In genomic region chr4:1713452-1713851, GRCh38 we compare ENCODE assay signal across 8 cellular contexts. TPM values are rescaled to one million over a fixed set of nuclear protein-coding genes. Genes with fewer than 3 reads are reported as not detected.
DNase-seq lines count a peak whose midpoint lies in the region; ATAC-seq and TF ChIP-seq lines count a peak whose summit lies in the region.
"Not testable (repeated sequence)": the region's sequence is repeated elsewhere in the genome, so short reads cannot be mapped to it uniquely, and the experiment has no call there.

No MANE protein-coding gene starts in this region.

- H3K9ac ChIP-seq in HUES48 (ENCODE audit: low read depth, low read length) (peak overlapping the region; percentile 93), adipocyte (ENCODE audit: low read length) (peak overlapping the region; percentile 93), iPS-20b (ENCODE audit: low read depth, low read length) (peak overlapping the region; percentile 91; the same call in 1 of the 2 replicates)
- not testable (repeated sequence) for H3K9ac ChIP-seq in neural cell (ENCODE audit: low read length)

- H3K9me2 ChIP-seq in neural cell (ENCODE audit: insufficient read depth, low read length) = not testable (repeated sequence)

- CTCF ChIA-PET in BJ (lab: Yijun Ruan, JAX) = interaction anchor here (1.1 to 13.6 kb wide), 2 partner anchors 9 to 21 kb away, joined by 3 to 152 read pairs; no protein-coding TSS in a partner anchor

- H3K9me3 Mint-ChIP-seq in T-helper 1 cell treated with Interleukin-12 subunit alpha and Interleukin-12 subunit beta and Interleukin-4 antibody, amounts not matched to agents 30 μg/mL and 1 μg/mL, for 36 hours; endothelial cell (ENCODE audit: unreplicated experiment); stimulated activated naive CD8-positive, alpha-beta T cell treated with anti-CD3 and anti-CD28 coated beads, Interleukin-15, amount 100 ng/mL, for 72 hours: not testable (repeated sequence)

- not testable (repeated sequence) for H3F3A ChIP-seq in neural cell (ENCODE audit: insufficient read depth, low read length, poor library complexity, severe bottlenecking)

- peaks cover 23% of the 10 kb centered on the region for H3K79me2 ChIP-seq in neural cell (replicated peaks; ENCODE audit: insufficient read depth, low read length)

- H3K27me3 ChIP-seq in BJ (ENCODE audit: control insufficient read depth, insufficient read depth, low read length); HUES48 (ENCODE audit: control insufficient read depth, insufficient read depth, low read length); adipocyte (replicated peaks; ENCODE audit: control insufficient read depth, insufficient read depth, low read length); iPS-20b (ENCODE audit: insufficient read depth, low read length); neural cell (ENCODE audit: insufficient read depth, low read depth, low read length): not testable (repeated sequence)

- not testable (repeated sequence) for H3K4me1 ChIP-seq in HUES48 (ENCODE audit: control insufficient read depth, insufficient read depth, low read length); iPS-20b (ENCODE audit: insufficient read depth, low read length)
- H3K4me1 ChIP-seq in adipocyte (ENCODE audit: control insufficient read depth, insufficient read depth, low read length) = peaks cover 22% of the 10 kb centered on the region

- H3K27ac ChIP-seq in HUES48 (ENCODE audit: low read depth, low read length) = peak overlapping the region; percentile 95
- not testable (repeated sequence) for H3K27ac ChIP-seq in iPS-20b (ENCODE audit: low read length); neural cell (ENCODE audit: low read length)

- TF ChIP-seq EP300 in neural cell (conservative IDR thresholded peaks at IDR 0.05; ENCODE audit: poor library complexity, severe bottlenecking) = not testable (repeated sequence)

- peaks cover 24% of the 10 kb centered on the region for H3K36me3 Mint-ChIP-seq in T-helper 1 cell treated with Interleukin-12 subunit alpha and Interleukin-12 subunit beta and Interleukin-4 antibody, amounts not matched to agents 30 μg/mL and 1 μg/mL, for 36 hours (ENCODE audit: low read depth)
- peaks cover 11% of the 10 kb centered on the region for H3K36me3 Mint-ChIP-seq in endothelial cell (ENCODE audit: low read depth, unreplicated experiment)

- not testable (repeated sequence) for H2AFZ ChIP-seq in neural cell (ENCODE audit: low read depth, low read length)

- H3K27ac Mint-ChIP-seq in T-helper 1 cell treated with Interleukin-12 subunit alpha and Interleukin-12 subunit beta and Interleukin-4 antibody, amounts not matched to agents 30 μg/mL and 1 μg/mL, for 36 hours = peak overlapping the region; percentile 95
- H3K27ac Mint-ChIP-seq in endothelial cell (ENCODE audit: unreplicated experiment) = not testable (repeated sequence)
- peak overlapping the region; percentile 69 to 98 for H3K27ac Mint-ChIP-seq in stimulated activated naive CD8-positive, alpha-beta T cell treated with anti-CD3 and anti-CD28 coated beads, Interleukin-15, amount 100 ng/mL, for 72 hours

- TF ChIP-seq RAD21 in neural cell (conservative IDR thresholded peaks at IDR 0.05) = not testable (repeated sequence)

- ATAC-seq in stimulated activated naive CD8-positive, alpha-beta T cell treated with anti-CD3 and anti-CD28 coated beads, Interleukin-15, amount 100 ng/mL, for 72 hours = not testable (repeated sequence)

- H3K4me1 Mint-ChIP-seq in T-helper 1 cell treated with Interleukin-12 subunit alpha and Interleukin-12 subunit beta and Interleukin-4 antibody, amounts not matched to agents 30 μg/mL and 1 μg/mL, for 36 hours (ENCODE audit: low read depth) = peaks cover 56% of the 10 kb centered on the region
- peaks cover 17% of the 10 kb centered on the region for H3K4me1 Mint-ChIP-seq in endothelial cell (ENCODE audit: unreplicated experiment)
- H3K4me1 Mint-ChIP-seq in stimulated activated naive CD8-positive, alpha-beta T cell treated with anti-CD3 and anti-CD28 coated beads, Interleukin-15, amount 100 ng/mL, for 72 hours = peaks cover 85% of the 10 kb centered on the region

- not testable (repeated sequence) for H3K9me3 ChIP-seq in HUES48 (ENCODE audit: control insufficient read depth, insufficient read depth, low read length); adipocyte (ENCODE audit: control insufficient read depth, low read length); iPS-20b (ENCODE audit: insufficient read depth, low read depth, low read length); neural cell (ENCODE audit: low read length)

- peak overlapping the region; percentile 99 for H3K4me3 Mint-ChIP-seq in T-helper 1 cell treated with Interleukin-12 subunit alpha and Interleukin-12 subunit beta and Interleukin-4 antibody, amounts not matched to agents 30 μg/mL and 1 μg/mL, for 36 hours
- peak overlapping the region; percentile 94 for H3K4me3 Mint-ChIP-seq in endothelial cell (ENCODE audit: unreplicated experiment)
- H3K4me3 Mint-ChIP-seq in stimulated activated naive CD8-positive, alpha-beta T cell treated with anti-CD3 and anti-CD28 coated beads, Interleukin-15, amount 100 ng/mL, for 72 hours = peak overlapping the region; percentile 99

- POLR2A ChIA-PET in BJ (lab: Charles Lee) = not testable (repeated sequence)

- TF ChIP-seq CTCF in BJ (IDR thresholded peaks at IDR 0.05; ENCODE audit: insufficient read depth, low read depth, low read length); endothelial cell (IDR thresholded peaks at IDR 0.05; ENCODE audit: unreplicated experiment); neural cell (IDR thresholded peaks at IDR 0.05; ENCODE audit: poor library complexity, severe bottlenecking): not testable (repeated sequence)

- not testable (repeated sequence) for H3K27me3 Mint-ChIP-seq in T-helper 1 cell treated with Interleukin-12 subunit alpha and Interleukin-12 subunit beta and Interleukin-4 antibody, amounts not matched to agents 30 μg/mL and 1 μg/mL, for 36 hours (ENCODE audit: low read depth); endothelial cell (ENCODE audit: unreplicated experiment); stimulated activated naive CD8-positive, alpha-beta T cell treated with anti-CD3 and anti-CD28 coated beads, Interleukin-15, amount 100 ng/mL, for 72 hours

- not testable (repeated sequence) for H4K20me1 ChIP-seq in neural cell (ENCODE audit: insufficient read depth)

- H3K4me3 ChIP-seq in BJ (ENCODE audit: low read depth, low read length) = peak overlapping the region; percentile 74
- H3K4me3 ChIP-seq in HUES48 (ENCODE audit: low read depth, low read length) = peak overlapping the region; percentile 86
- peak overlapping the region; percentile 94 for H3K4me3 ChIP-seq in adipocyte (ENCODE audit: low read length)
- peak overlapping the region; percentile 99 for H3K4me3 ChIP-seq in iPS-20b (ENCODE audit: low read length)
- H3K4me3 ChIP-seq in neural cell (ENCODE audit: low read length) = peak overlapping the region; percentile 97

- DNase-seq in BJ (ENCODE audit: low read depth); adipocyte (ENCODE audit: low read depth); endothelial cell (ENCODE audit: low spot score); stimulated activated naive CD8-positive, alpha-beta T cell treated with anti-CD3 and anti-CD28 coated beads, Interleukin-15, amount 100 ng/mL, for 72 hours: not testable (repeated sequence)

- H3K4me2 ChIP-seq in neural cell (ENCODE audit: low read length) = not testable (repeated sequence)

- H3K36me3 ChIP-seq in BJ (ENCODE audit: control insufficient read depth, insufficient read depth, low read length) = peaks cover 19% of the 10 kb centered on the region
- H3K36me3 ChIP-seq in HUES48 (ENCODE audit: control insufficient read depth, insufficient read depth, low read length) = peaks cover 28% of the 10 kb centered on the region
- peaks cover 15% of the 10 kb centered on the region for H3K36me3 ChIP-seq in adipocyte (ENCODE audit: control insufficient read depth, insufficient read depth, low read length, severe bottlenecking)
- peaks cover 18% of the 10 kb centered on the region for H3K36me3 ChIP-seq in iPS-20b (ENCODE audit: insufficient read depth, low read depth, low read length)
- H3K36me3 ChIP-seq in neural cell (ENCODE audit: insufficient read depth, low read length) = not testable (repeated sequence)

RNA-seq across cellular contexts. Expression of gene SLBP, which starts 1.3 kb away (rescaled TPM):
- polyA plus RNA-seq in BJ (2011; rRNA removed) (36.9 and 56.7 TPM in 2 replicates), neural cell (107 and 111 TPM in 2 replicates)
- polyA minus RNA-seq in BJ (2011; rRNA and poly(A)+ RNA removed) = 13.5 and 17.8 TPM in 2 replicates
- total RNA-seq in endothelial cell (ENCODE audit: unreplicated experiment) = 33.2 TPM
- 54.4 and 59.4 TPM in 2 replicates for polyA minus RNA-seq in neural cell

RNA-seq across cellular contexts. Expression of gene TMEM129, which starts 7.7 kb away (rescaled TPM):
- 23.7 and 33.8 TPM in 2 replicates for polyA plus RNA-seq in BJ (2011; rRNA removed)
- 14.7 and 19.5 TPM in 2 replicates for polyA minus RNA-seq in BJ (2011; rRNA and poly(A)+ RNA removed)
- total RNA-seq in endothelial cell (ENCODE audit: unreplicated experiment) = 27.2 TPM
- 42.1 and 48.7 TPM in 2 replicates for polyA plus RNA-seq in neural cell
- polyA minus RNA-seq in neural cell = 24.3 and 26.8 TPM in 2 replicates

RNA-seq across cellular contexts. Expression of gene TACC3, which starts 7.9 kb away (rescaled TPM):
- 13.8 and 24.0 TPM in 2 replicates for polyA plus RNA-seq in BJ (2011; rRNA removed)
- polyA minus RNA-seq in BJ (2011; rRNA and poly(A)+ RNA removed) = 11.8 and 15.6 TPM in 2 replicates
- total RNA-seq in endothelial cell (ENCODE audit: unreplicated experiment) = 42.2 TPM
- polyA plus RNA-seq in neural cell = 2.6 and 3.5 TPM in 2 replicates
- 2.1 and 3.7 TPM in 2 replicates for polyA minus RNA-seq in neural cell

RNA-seq across cellular contexts. Expression of gene FAM53A, which starts 29.3 kb away (rescaled TPM):
- polyA plus RNA-seq in BJ (2011; rRNA removed) = 2.0 and 3.7 TPM in 2 replicates
- 5.1 and 5.2 TPM in 2 replicates for polyA minus RNA-seq in BJ (2011; rRNA and poly(A)+ RNA removed)
- total RNA-seq in endothelial cell (ENCODE audit: unreplicated experiment) = 1.8 TPM
- polyA plus RNA-seq in neural cell = 0.78 TPM in 1 of 2 replicates, not detected in the other
- 1.0 and 2.4 TPM in 2 replicates for polyA minus RNA-seq in neural cell
